In genomic region chr17:79922161-79922569, GRCh38 we compare ENCODE assay signal across 19 cellular contexts.
DNase-seq lines count a peak whose midpoint lies in the region; ATAC-seq and TF ChIP-seq lines count a peak whose summit lies in the region.
"Had no signal": no experiment of that assay in that cellular context is flagged by ENCODE, and none has a peak within 500 bp of the region (broad histone marks: within the 10 kb centered on the region; RNA-seq: fewer than 3 reads in every experiment).

No MANE protein-coding gene starts in this region.

- no peaks in the 10 kb centered on the region for H4K20me1 ChIP-seq in hepatocyte (ENCODE audit: insufficient read depth, poor library complexity, severe bottlenecking)

- peaks cover 29% of the 10 kb centered on the region for H3K4me1 ChIP-seq in hepatocyte (ENCODE audit: insufficient read depth)

- H3K4me2 ChIP-seq in hepatocyte: peak overlapping the region; percentile 60

- H3K27me3 Mint-ChIP-seq in activated CD8-positive, alpha-beta memory T cell treated with anti-CD3 and anti-CD28 coated beads, Interleukin-2, amount 10 ng/mL, durations not matched to agents 7 days and 5 days: no peaks in the 10 kb centered on the region
- H3K27me3 Mint-ChIP-seq: naive thymus-derived CD4-positive, alpha-beta T cell had no signal

- no peak overlapping the region for H3K4me3 Mint-ChIP-seq in activated CD8-positive, alpha-beta memory T cell treated with anti-CD3 and anti-CD28 coated beads, Interleukin-2, amount 10 ng/mL, durations not matched to agents 7 days and 5 days
- H3K4me3 Mint-ChIP-seq in stimulated activated effector memory CD8-positive, alpha-beta T cell treated with anti-CD3 and anti-CD28 coated beads, Interleukin-12 subunit alpha, Interleukin-12 subunit beta, amount 100 ng/mL, for 72 hours: peak overlapping the region; percentile 37
- H3K4me3 Mint-ChIP-seq: CD4-positive, alpha-beta T cell had no signal

- H3K4me3 ChIP-seq in hepatocyte: no peak overlapping the region
- H3K4me3 ChIP-seq: SJCRH30 had no signal

- no peaks in the 10 kb centered on the region for H3K79me2 ChIP-seq in hepatocyte

- CTCF ChIA-PET in activated CD8-positive, alpha-beta memory T cell treated with anti-CD3 and anti-CD28 coated beads, Interleukin-2, amount 10 ng/mL, durations not matched to agents 7 days and 5 days (lab: Charles Lee): no interaction called here

- H2AFZ ChIP-seq in hepatocyte: no peak overlapping the region

- H3K27me3 ChIP-seq in hepatocyte: no peaks in the 10 kb centered on the region

- no peak for TF ChIP-seq CTCF in hepatocyte (IDR thresholded peaks at IDR 0.05; ENCODE audit: poor library complexity)

- H3K9me3 Mint-ChIP-seq in activated CD8-positive, alpha-beta memory T cell treated with anti-CD3 and anti-CD28 coated beads, Interleukin-2, amount 10 ng/mL, durations not matched to agents 7 days and 5 days (ENCODE audit: low read depth): no peaks in the 10 kb centered on the region
- no peaks in the 10 kb centered on the region for H3K9me3 Mint-ChIP-seq in stimulated activated effector memory CD8-positive, alpha-beta T cell treated with anti-CD3 and anti-CD28 coated beads, Interleukin-12 subunit alpha, Interleukin-12 subunit beta, amount 100 ng/mL, for 72 hours
- H3K9me3 Mint-ChIP-seq: CD4-positive, alpha-beta T cell; memory B cell; naive thymus-derived CD4-positive, alpha-beta T cell had no signal

- H3K9me2 ChIP-seq in hepatocyte (replicated peaks; ENCODE audit: insufficient read depth): no peaks in the 10 kb centered on the region

- no peak for ATAC-seq in activated CD8-positive, alpha-beta memory T cell treated with anti-CD3 and anti-CD28 coated beads, Interleukin-2, amount 10 ng/mL, durations not matched to agents 7 days and 5 days
- ATAC-seq in stimulated activated effector memory CD8-positive, alpha-beta T cell treated with anti-CD3 and anti-CD28 coated beads, Interleukin-12 subunit alpha, Interleukin-12 subunit beta, amount 100 ng/mL, for 72 hours: no peak
- no peak for ATAC-seq in HG02759 (IDR thresholded peaks at IDR 0.05; ENCODE audit: unreplicated experiment)
- ATAC-seq: esophagus mucosa; naive thymus-derived CD4-positive, alpha-beta T cell had no signal

- DNase-seq in activated CD8-positive, alpha-beta memory T cell treated with anti-CD3 and anti-CD28 coated beads, Interleukin-2, amount 10 ng/mL, durations not matched to agents 7 days and 5 days: no peak
- no peak for DNase-seq in activated CD8-positive, alpha-beta memory T cell treated with anti-CD3 and anti-CD28 coated beads, Interleukin-2, amount 50 U/mL, for 48 hours
- DNase-seq in NCI-H146 treated with DMSO at 0.1 percent for 48 hours (lab: John Stamatoyannopoulos, UW; ENCODE audit: unreplicated experiment) (peak; percentile 63), hepatocyte (ENCODE audit: low spot score) (peak; percentile 64), caudate nucleus (lab: John Stamatoyannopoulos, UW) (no peak), DMS153 (lab: John Stamatoyannopoulos, UW) (no peak)
- no peak for DNase-seq in stimulated activated effector memory CD8-positive, alpha-beta T cell treated with anti-CD3 and anti-CD28 coated beads, Interleukin-12 subunit alpha, Interleukin-12 subunit beta, amount 100 ng/mL, for 72 hours (ENCODE audit: low spot score in 2 of 2)
- DNase-seq: activated naive CD4-positive, alpha-beta T cell treated with Interleukin-2 at 50 U/mL for 16 hours; activated T-cell treated with anti-CD3 and anti-CD28 coated beads, Interleukin-2, amount 50 U/mL, for 1 hour; aorta; CD4-positive, alpha-beta T cell; effector CD8-positive, alpha-beta T cell; naive thymus-derived CD4-positive, alpha-beta T cell; NCI-H2029 treated with DMSO at 0.1 percent for 48 hours; SJCRH30; stimulated activated naive CD4-positive, alpha-beta T cell had no signal

- H3K9me3 ChIP-seq in hepatocyte (ENCODE audit: low read depth): no peaks in the 10 kb centered on the region
- H3K9me3 ChIP-seq: SJCRH30 had no signal

- H3K36me3 Mint-ChIP-seq in activated CD8-positive, alpha-beta memory T cell treated with anti-CD3 and anti-CD28 coated beads, Interleukin-2, amount 10 ng/mL, durations not matched to agents 7 days and 5 days: no peaks in the 10 kb centered on the region
- no peaks in the 10 kb centered on the region for H3K36me3 Mint-ChIP-seq in stimulated activated effector memory CD8-positive, alpha-beta T cell treated with anti-CD3 and anti-CD28 coated beads, Interleukin-12 subunit alpha, Interleukin-12 subunit beta, amount 100 ng/mL, for 72 hours
- H3K36me3 Mint-ChIP-seq: memory B cell; naive thymus-derived CD4-positive, alpha-beta T cell had no signal

- peak overlapping the region; percentile 75 for H3K27ac Mint-ChIP-seq in activated CD8-positive, alpha-beta memory T cell treated with anti-CD3 and anti-CD28 coated beads, Interleukin-2, amount 10 ng/mL, durations not matched to agents 7 days and 5 days
- H3K27ac Mint-ChIP-seq in stimulated activated effector memory CD8-positive, alpha-beta T cell treated with anti-CD3 and anti-CD28 coated beads, Interleukin-12 subunit alpha, Interleukin-12 subunit beta, amount 100 ng/mL, for 72 hours: no peak overlapping the region
- H3K27ac Mint-ChIP-seq: CD4-positive, alpha-beta T cell; memory B cell had no signal

- 42% methylated on average over 11 of the region's 17 CpGs for WGBS in hepatocyte (ENCODE audit: low lambda C conversion rate, missing lambda C conversion rate)

- H3K36me3 ChIP-seq in hepatocyte (replicated peaks; ENCODE audit: insufficient read depth, low read depth): no peaks in the 10 kb centered on the region
- H3K36me3 ChIP-seq: SJCRH30 had no signal

- H3K27ac ChIP-seq in hepatocyte: peak overlapping the region; percentile 70
- H3K27ac ChIP-seq in caudate nucleus (ENCODE audit: low read depth, low read length): no peak overlapping the region
- H3K27ac ChIP-seq: SJCRH30 had no signal

- H3K4me1 Mint-ChIP-seq in activated CD8-positive, alpha-beta memory T cell treated with anti-CD3 and anti-CD28 coated beads, Interleukin-2, amount 10 ng/mL, durations not matched to agents 7 days and 5 days: peaks cover 13% of the 10 kb centered on the region
- peaks cover 6% of the 10 kb centered on the region for H3K4me1 Mint-ChIP-seq in stimulated activated effector memory CD8-positive, alpha-beta T cell treated with anti-CD3 and anti-CD28 coated beads, Interleukin-12 subunit alpha, Interleukin-12 subunit beta, amount 100 ng/mL, for 72 hours

Comparison
In these comparisons a context has a peak if more than half of its experiments do, and no peak if none do; other contexts are left out.
1. DNase-seq: peak in NCI-H146 treated with DMSO at 0.1 percent for 48 hours (single experiment) and hepatocyte (single experiment); none in activated CD8-positive, alpha-beta memory T cell treated with anti-CD3 and anti-CD28 coated beads, Interleukin-2, amount 10 ng/mL, durations not matched to agents 7 days and 5 days (single experiment), activated CD8-positive, alpha-beta memory T cell treated with anti-CD3 and anti-CD28 coated beads, Interleukin-2, amount 50 U/mL, for 48 hours (single experiment), stimulated activated effector memory CD8-positive, alpha-beta T cell treated with anti-CD3 and anti-CD28 coated beads, Interleukin-12 subunit alpha, Interleukin-12 subunit beta, amount 100 ng/mL, for 72 hours (0 of 2), caudate nucleus (0 of 61) and DMS153 (single experiment).